In genomic region chr9:27514551-27514950, GRCh38 we compare ENCODE assay signal across 35 cellular contexts. TPM values are rescaled to one million over a fixed set of nuclear protein-coding genes. Genes with fewer than 3 reads are reported as not detected.
"Had no signal": no experiment of that assay in that cellular context is flagged by ENCODE, and none has a peak within 500 bp of the region (broad histone marks: within the 10 kb centered on the region; RNA-seq: fewer than 3 reads in every experiment).

No MANE protein-coding gene starts in this region.

- H3K27me3 ChIP-seq: ascending aorta, esophagus muscularis mucosa, hepatocyte, right lobe of liver, tibial artery had no signal

- H3K4me1 Mint-ChIP-seq: activated CD4-positive, alpha-beta T cell treated with anti-CD3 and anti-CD28 coated beads, Interleukin-2, amount 10 ng/mL, durations not matched to agents 24 days and 14 days; activated naive CD4-positive, alpha-beta T cell treated with anti-CD3 and anti-CD28 coated beads, Interleukin-2, amount 10 ng/mL, durations not matched to agents 7 days and 5 days; activated naive CD8-positive, alpha-beta T cell treated with anti-CD3 and anti-CD28 coated beads, Interleukin-2, amount 10 ng/mL, durations not matched to agents 7 days and 5 days had no signal

- H3K4me3 ChIP-seq: ascending aorta, esophagus muscularis mucosa, hepatocyte, lower lobe of right lung, right lobe of liver, skin epidermis, tibial artery had no signal

- H3K27ac Mint-ChIP-seq: activated CD4-positive, alpha-beta memory T cell treated with anti-CD3 and anti-CD28 coated beads for 36 hours; activated CD4-positive, alpha-beta T cell treated with anti-CD3 and anti-CD28 coated beads, Interleukin-2, amount 10 ng/mL, durations not matched to agents 24 days and 14 days; activated naive CD4-positive, alpha-beta T cell treated with anti-CD3 and anti-CD28 coated beads, Interleukin-2, amount 10 ng/mL, durations not matched to agents 7 days and 5 days; activated naive CD8-positive, alpha-beta T cell treated with anti-CD3 and anti-CD28 coated beads, Interleukin-2, amount 10 ng/mL, durations not matched to agents 7 days and 5 days; activated T-cell treated with anti-CD3 and anti-CD28 coated beads, Interleukin-2, amount 50 U/mL, for 24 hours; natural killer cell treated with Interleukin-12 subunit alpha and Interleukin-12 subunit beta and Interleukin-15 and Interleukin-18, amount 100 ng/mL, for 72 hours; T-helper 1 cell treated with Interleukin-12 subunit alpha and Interleukin-12 subunit beta and Interleukin-4 antibody, amounts not matched to agents 30 μg/mL and 1 μg/mL, for 36 hours had no signal

- ATAC-seq: activated CD4-positive, CD25-positive, alpha-beta regulatory T cell treated with anti-CD3 and anti-CD28 coated beads, Interleukin-2, amount 50 U/mL, for 24 hours; left colon; lower lobe of right lung; natural killer cell treated with Interleukin-12 subunit alpha and Interleukin-12 subunit beta and Interleukin-15 and Interleukin-18, amount 100 ng/mL, for 72 hours; stimulated activated naive CD8-positive, alpha-beta T cell treated with anti-CD3 and anti-CD28 coated beads, Interleukin-15, Interleukin-2, amounts not matched to agents 100 U/mL and 50 U/mL, for 24 hours had no signal

- H3K9me3 Mint-ChIP-seq: activated CD4-positive, alpha-beta memory T cell treated with anti-CD3 and anti-CD28 coated beads for 36 hours; activated naive CD4-positive, alpha-beta T cell treated with anti-CD3 and anti-CD28 coated beads, Interleukin-2, amount 10 ng/mL, durations not matched to agents 7 days and 5 days; activated naive CD8-positive, alpha-beta T cell treated with anti-CD3 and anti-CD28 coated beads, Interleukin-2, amount 10 ng/mL, durations not matched to agents 7 days and 5 days; activated T-cell treated with anti-CD3 and anti-CD28 coated beads, Interleukin-2, amount 50 U/mL, for 24 hours; natural killer cell treated with Interleukin-12 subunit alpha and Interleukin-12 subunit beta and Interleukin-15 and Interleukin-18, amount 100 ng/mL, for 72 hours; T-helper 1 cell treated with Interleukin-12 subunit alpha and Interleukin-12 subunit beta and Interleukin-4 antibody, amounts not matched to agents 30 μg/mL and 1 μg/mL, for 36 hours had no signal

- H3K27ac ChIP-seq: ascending aorta, esophagus muscularis mucosa, hepatocyte, lower lobe of right lung, right lobe of liver, skin epidermis, tibial artery, WERI-Rb-1 had no signal

- H3K27me3 Mint-ChIP-seq: activated CD4-positive, alpha-beta memory T cell treated with anti-CD3 and anti-CD28 coated beads for 36 hours; activated T-cell treated with anti-CD3 and anti-CD28 coated beads, Interleukin-2, amount 50 U/mL, for 24 hours had no signal

- H3K4me3 Mint-ChIP-seq: activated CD4-positive, alpha-beta memory T cell treated with anti-CD3 and anti-CD28 coated beads for 36 hours; activated CD4-positive, alpha-beta T cell treated with anti-CD3 and anti-CD28 coated beads, Interleukin-2, amount 10 ng/mL, durations not matched to agents 24 days and 14 days; activated naive CD4-positive, alpha-beta T cell treated with anti-CD3 and anti-CD28 coated beads, Interleukin-2, amount 10 ng/mL, durations not matched to agents 7 days and 5 days; activated naive CD8-positive, alpha-beta T cell treated with anti-CD3 and anti-CD28 coated beads, Interleukin-2, amount 10 ng/mL, durations not matched to agents 7 days and 5 days; activated T-cell treated with anti-CD3 and anti-CD28 coated beads, Interleukin-2, amount 50 U/mL, for 24 hours; natural killer cell treated with Interleukin-12 subunit alpha and Interleukin-12 subunit beta and Interleukin-15 and Interleukin-18, amount 100 ng/mL, for 72 hours; T-helper 1 cell treated with Interleukin-12 subunit alpha and Interleukin-12 subunit beta and Interleukin-4 antibody, amounts not matched to agents 30 μg/mL and 1 μg/mL, for 36 hours had no signal

- DNase-seq: activated CD4-positive, alpha-beta memory T cell treated with anti-CD3 and anti-CD28 coated beads for 36 hours; activated CD4-positive, alpha-beta T cell treated with anti-CD3 and anti-CD28 coated beads, Interleukin-2, amount 10 ng/mL, durations not matched to agents 24 days and 14 days; activated CD8-positive, alpha-beta memory T cell treated with anti-CD3 and anti-CD28 coated beads, Interleukin-2, amount 50 U/mL, for 48 hours; activated gamma-delta T cell; activated naive CD4-positive, alpha-beta T cell treated with anti-CD3 and anti-CD28 coated beads, Interleukin-2, amount 10 ng/mL, durations not matched to agents 7 days and 5 days; activated naive CD8-positive, alpha-beta T cell treated with anti-CD3 and anti-CD28 coated beads, Interleukin-2, amount 10 ng/mL, durations not matched to agents 7 days and 5 days; activated T-cell treated with anti-CD3 and anti-CD28 coated beads, Interleukin-2, amount 50 U/mL, for 24 hours; central memory CD4-positive, alpha-beta T cell; dermis blood vessel endothelial cell; effector CD4-positive, alpha-beta T cell; foreskin melanocyte; islet precursor cell; left colon; lower lobe of right lung; mesenchymal stem cell; right lobe of liver; stimulated activated CD4-positive, alpha-beta T cell treated with anti-CD3 and anti-CD28 coated beads, Interleukin-12 subunit alpha, Interleukin-12 subunit beta, amount 100 ng/mL, for 4 hours; stimulated activated CD4-positive, alpha-beta T cell treated with anti-CD3 and anti-CD28 coated beads, Interleukin-4, amount 100 ng/mL, for 1 hour; stimulated activated naive CD8-positive, alpha-beta T cell treated with anti-CD3 and anti-CD28 coated beads, Interleukin-15, Interleukin-2, amounts not matched to agents 100 U/mL and 50 U/mL, for 24 hours; SW 1271; T-helper 9 cell; WERI-Rb-1 had no signal

- FAIRE-seq: TTC549 had no signal

- H3K9me3 ChIP-seq: ascending aorta, esophagus muscularis mucosa, lower lobe of right lung, right lobe of liver, tibial artery had no signal

- H3K36me3 ChIP-seq: ascending aorta, esophagus muscularis mucosa, lower lobe of right lung, right lobe of liver, tibial artery, WERI-Rb-1 had no signal

- H3K4me1 ChIP-seq: right lobe of liver had no signal

RNA-seq across cellular contexts. Expression of gene IFNK, which starts 9.5 kb away (rescaled TPM):
- total RNA-seq: activated CD4-positive, alpha-beta memory T cell treated with anti-CD3 and anti-CD28 coated beads for 36 hours; activated CD4-positive, alpha-beta T cell treated with anti-CD3 and anti-CD28 coated beads, Interleukin-2, amount 10 ng/mL, durations not matched to agents 24 days and 14 days; activated CD8-positive, alpha-beta memory T cell treated with anti-CD3 and anti-CD28 coated beads for 36 hours; activated naive CD8-positive, alpha-beta T cell treated with anti-CD3 and anti-CD28 coated beads, Interleukin-2, amount 10 ng/mL, durations not matched to agents 7 days and 5 days; ascending aorta; dermis blood vessel endothelial cell; esophagus muscularis mucosa; hepatocyte; left colon; lower lobe of right lung; myocyte; natural killer cell treated with Interleukin-12 subunit alpha and Interleukin-12 subunit beta and Interleukin-15 and Interleukin-18, amount 100 ng/mL, for 72 hours; omental fat pad; right lobe of liver; ureter had no signal
- polyA plus RNA-seq: hepatocyte had no signal

RNA-seq across cellular contexts. Expression of gene MOB3B, which starts 15.1 kb away (rescaled TPM):
- total RNA-seq: myocyte had no signal
